Comparison of ENCODE assay signal across 11 cellular contexts in genomic region chr9:976258-976804, GRCh38. TPM values are rescaled to one million over a fixed set of nuclear protein-coding genes. Genes with fewer than 3 reads are reported as not detected.
DNase-seq lines count a peak whose midpoint lies in the region; ATAC-seq and TF ChIP-seq lines count a peak whose summit lies in the region.
"Had no signal": no experiment of that assay in that cellular context is flagged by ENCODE, and none has a peak within 500 bp of the region (broad histone marks: within the 10 kb centered on the region; RNA-seq: fewer than 3 reads in every experiment).

TSS of gene DMRT3 (plus strand) at chr9:976655. CDS start at chr9:977002, 347 bp downstream.

- WGBS in stomach, 5 donors: 3 to 5% (median 3%) methylated on average over 19 to 51 of the region's 51 CpGs

- CTCF ChIA-PET in activated CD8-positive, alpha-beta memory T cell treated with anti-CD3 and anti-CD28 coated beads, Interleukin-2, amount 10 ng/mL, durations not matched to agents 7 days and 5 days (lab: Charles Lee): no interaction called here

- no peak for TF ChIP-seq POLR2A in stomach (IDR thresholded peaks at IDR 0.05)

- no peak for DNase-seq in activated CD8-positive, alpha-beta memory T cell treated with anti-CD3 and anti-CD28 coated beads, Interleukin-2, amount 10 ng/mL, durations not matched to agents 7 days and 5 days
- no peak for DNase-seq in activated CD8-positive, alpha-beta memory T cell treated with anti-CD3 and anti-CD28 coated beads, Interleukin-2, amount 50 U/mL, for 48 hours
- peak; percentile 59 for DNase-seq in NOMO-1 treated with dmso at 0.1 percent for 144 hours (lab: John Stamatoyannopoulos, UW; ENCODE audit: unreplicated experiment)
- no peak for DNase-seq in stomach
- no peak for DNase-seq in HUDEP-2 (lab: John Stamatoyannopoulos, UW; ENCODE audit: unreplicated experiment in 76 of 76)
- DNase-seq: CD4-positive, CD25-positive, alpha-beta regulatory T cell; upper lobe of right lung had no signal

- peak within 1 kb of the TSS; percentile 63 for H3K27ac Mint-ChIP-seq in activated CD8-positive, alpha-beta memory T cell treated with anti-CD3 and anti-CD28 coated beads, Interleukin-2, amount 10 ng/mL, durations not matched to agents 7 days and 5 days

- H3K27ac ChIP-seq in iPS-18a (ENCODE audit: low read length) (no peak within 1 kb of the TSS), stomach (no peak within 1 kb of the TSS)
- H3K27ac ChIP-seq: upper lobe of right lung had no signal

- H3K4me3 ChIP-seq in iPS-18a (ENCODE audit: low read length): peak within 1 kb of the TSS; percentile 44
- H3K4me3 ChIP-seq in stomach: peak within 1 kb of the TSS in 3 of 4 donors; percentile 12 to 37 (median 19)
- H3K4me3 ChIP-seq: upper lobe of right lung had no signal

- TF ChIP-seq EP300 in stomach (IDR thresholded peaks at IDR 0.05): no peak

- H3K27me3 ChIP-seq in iPS-18a (ENCODE audit: control insufficient read depth, insufficient read depth, low read length) (peaks cover 99% of the 10 kb centered on the region), stomach (peaks cover 60 to 100% (median 95%) of the 10 kb centered on the region in 3 donors)

- H3K9me3 ChIP-seq in iPS-18a (ENCODE audit: control insufficient read depth, low read depth, low read length): no peaks in the 10 kb centered on the region
- peaks cover 0 to 6% (median 1%) of the 10 kb centered on the region in 4 donors for H3K9me3 ChIP-seq in stomach
- H3K9me3 ChIP-seq: upper lobe of right lung had no signal

- H3K9me3 Mint-ChIP-seq in activated CD8-positive, alpha-beta memory T cell treated with anti-CD3 and anti-CD28 coated beads, Interleukin-2, amount 10 ng/mL, durations not matched to agents 7 days and 5 days (ENCODE audit: low read depth): no peaks in the 10 kb centered on the region

- peaks cover 6% of the 10 kb centered on the region for H3K36me3 Mint-ChIP-seq in activated CD8-positive, alpha-beta memory T cell treated with anti-CD3 and anti-CD28 coated beads, Interleukin-2, amount 10 ng/mL, durations not matched to agents 7 days and 5 days
- H3K36me3 Mint-ChIP-seq: CD4-positive, CD25-positive, alpha-beta regulatory T cell had no signal

- ATAC-seq in activated CD8-positive, alpha-beta memory T cell treated with anti-CD3 and anti-CD28 coated beads, Interleukin-2, amount 10 ng/mL, durations not matched to agents 7 days and 5 days: no peak
- ATAC-seq in GM18907 (IDR thresholded peaks at IDR 0.05; ENCODE audit: unreplicated experiment) (no peak), GM21367 (IDR thresholded peaks at IDR 0.05; ENCODE audit: unreplicated experiment) (no peak)
- ATAC-seq: sciatic nerve had no signal

- H3K4me1 Mint-ChIP-seq in activated CD8-positive, alpha-beta memory T cell treated with anti-CD3 and anti-CD28 coated beads, Interleukin-2, amount 10 ng/mL, durations not matched to agents 7 days and 5 days: peaks cover 10% of the 10 kb centered on the region

- no peak within 1 kb of the TSS for H3K9ac ChIP-seq in iPS-18a (ENCODE audit: low read length)

- H3K27me3 Mint-ChIP-seq in activated CD8-positive, alpha-beta memory T cell treated with anti-CD3 and anti-CD28 coated beads, Interleukin-2, amount 10 ng/mL, durations not matched to agents 7 days and 5 days: peaks cover 85% of the 10 kb centered on the region

- H3K4me1 ChIP-seq in iPS-18a (ENCODE audit: control insufficient read depth, low read depth, low read length): peaks cover 35% of the 10 kb centered on the region
- H3K4me1 ChIP-seq in stomach: peaks cover 29 to 42% (median 37%) of the 10 kb centered on the region in 4 donors

- H3K4me3 Mint-ChIP-seq in activated CD8-positive, alpha-beta memory T cell treated with anti-CD3 and anti-CD28 coated beads, Interleukin-2, amount 10 ng/mL, durations not matched to agents 7 days and 5 days: no peak within 1 kb of the TSS

- no peak for TF ChIP-seq CTCF in stomach (IDR thresholded peaks at IDR 0.05)

- intact Hi-C loops in stomach (cut with DNase I; ENCODE audit: low total_unique reads): no loop called here

- H3K36me3 ChIP-seq in iPS-18a (ENCODE audit: control insufficient read depth, low read depth, low read length) (no peaks in the 10 kb centered on the region), stomach (no peaks in the 10 kb centered on the region)
- H3K36me3 ChIP-seq: upper lobe of right lung had no signal

RNA-seq across cellular contexts. Expression of gene DMRT3, which starts in this region (rescaled TPM):
- total RNA-seq in activated CD8-positive, alpha-beta memory T cell treated with anti-CD3 and anti-CD28 coated beads, Interleukin-2, amount 10 ng/mL, durations not matched to agents 7 days and 5 days: not detected
- total RNA-seq in stomach: not detected
- polyA plus RNA-seq in stomach: under 1 TPM in 1 of 3 donors, not detected in 2; 0.35 TPM
- total RNA-seq: CD4-positive, CD25-positive, alpha-beta regulatory T cell; upper lobe of right lung had no signal
- polyA plus RNA-seq: CD4-positive, CD25-positive, alpha-beta regulatory T cell had no signal
